19 cellular contexts compared by ENCODE assay signal in the genomic region with DNA sequence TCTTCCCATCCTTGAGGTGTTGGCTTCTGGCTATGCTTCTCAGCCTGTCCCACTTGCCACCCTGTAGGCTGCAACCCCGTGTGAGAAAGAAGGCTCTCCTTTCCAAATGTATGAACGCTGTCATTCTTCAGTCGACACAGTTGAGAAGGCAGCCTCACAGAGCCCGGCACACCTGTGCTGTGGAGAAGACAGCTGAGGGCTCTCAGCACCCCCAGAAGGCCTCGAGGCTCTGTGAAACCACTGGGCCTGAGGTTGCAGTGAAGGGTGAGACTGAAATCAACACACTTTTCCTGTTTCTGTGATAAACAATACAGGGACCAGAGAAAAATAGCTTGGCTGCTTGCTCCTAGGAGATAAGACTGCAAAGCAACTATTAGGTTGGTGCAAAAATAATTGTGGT. TPM values are rescaled to one million over a fixed set of nuclear protein-coding genes. Genes with fewer than 3 reads are reported as not detected.
A peak's percentile ranks its signal among the peaks of the same experiment; 100 is the strongest.
DNase-seq lines count a peak whose midpoint lies in the region; ATAC-seq and TF ChIP-seq lines count a peak whose summit lies in the region.
"Had no signal": no experiment of that assay in that cellular context is flagged by ENCODE, and none has a peak within 500 bp of the region (broad histone marks: within the 10 kb centered on the region; RNA-seq: fewer than 3 reads in every experiment).

No MANE protein-coding gene starts in this region.

- peak; percentile 94 for ATAC-seq in GM21515 (IDR thresholded peaks at IDR 0.05; ENCODE audit: unreplicated experiment)
- ATAC-seq in HG03342 (IDR thresholded peaks at IDR 0.05; ENCODE audit: unreplicated experiment) = peak; percentile 79
- ATAC-seq in GM18517 (IDR thresholded peaks at IDR 0.05; ENCODE audit: unreplicated experiment) = no peak
- ATAC-seq: A549 had no signal

- H4K20me1 ChIP-seq in BLaER1 = no peaks in the 10 kb centered on the region

- peaks cover 0 to 5% (median 0%) of the 10 kb centered on the region in 5 experiments for H3K9me3 Mint-ChIP-seq in brain
- H3K9me3 Mint-ChIP-seq in activated T-helper 1 cell treated with anti-CD3 and anti-CD28 coated beads, Interleukin-12 subunit alpha, Interleukin-12 subunit beta, Interleukin-2, Interleukin-4 antibody, amounts not matched to agents 30 ng/mL and 10 ng/mL and 1 ng/mL, durations not matched to agents 14 hours and 24 hours and 36 hours = no peaks in the 10 kb centered on the region
- H3K9me3 Mint-ChIP-seq: dendritic cell treated with granulocyte-macrophage colony-stimulating factor and Interleukin-4, amounts not matched to agents 40 ng/mL and 50 ng/mL, for 4 days; neural crest cell had no signal

- no peak for TF ChIP-seq CTCF in brain (conservative IDR thresholded peaks at IDR 0.05)

- H3K27me3 Mint-ChIP-seq in brain = no peaks in the 10 kb centered on the region
- peaks cover 17% of the 10 kb centered on the region for H3K27me3 Mint-ChIP-seq in activated T-helper 1 cell treated with anti-CD3 and anti-CD28 coated beads, Interleukin-12 subunit alpha, Interleukin-12 subunit beta, Interleukin-2, Interleukin-4 antibody, amounts not matched to agents 30 ng/mL and 10 ng/mL and 1 ng/mL, durations not matched to agents 14 hours and 24 hours and 36 hours (ENCODE audit: insufficient read depth)
- H3K27me3 Mint-ChIP-seq: dendritic cell treated with granulocyte-macrophage colony-stimulating factor and Interleukin-4, amounts not matched to agents 40 ng/mL and 50 ng/mL, for 4 days had no signal

- H3K27ac Mint-ChIP-seq in brain = peak overlapping the region in 4 of 5 experiments; percentile 15 to 78 (median 64)
- H3K27ac Mint-ChIP-seq in activated T-helper 1 cell treated with anti-CD3 and anti-CD28 coated beads, Interleukin-12 subunit alpha, Interleukin-12 subunit beta, Interleukin-2, Interleukin-4 antibody, amounts not matched to agents 30 ng/mL and 10 ng/mL and 1 ng/mL, durations not matched to agents 14 hours and 24 hours and 36 hours = no peak overlapping the region
- H3K27ac Mint-ChIP-seq: dendritic cell treated with granulocyte-macrophage colony-stimulating factor and Interleukin-4, amounts not matched to agents 40 ng/mL and 50 ng/mL, for 4 days had no signal

- H3K9ac ChIP-seq in BLaER1 = no peak overlapping the region

- H3K4me1 ChIP-seq in BLaER1 = peaks cover 17% of the 10 kb centered on the region

- intact Hi-C loops in activated T-helper 1 cell treated with anti-CD3 and anti-CD28 coated beads, Interleukin-12 subunit alpha, Interleukin-12 subunit beta, Interleukin-2, Interleukin-4 antibody, amounts not matched to agents 30 ng/mL and 10 ng/mL and 1 ng/mL, durations not matched to agents 14 hours and 24 hours and 36 hours (cut with micrococcal nuclease) = no loop called here

- H3K4me2 ChIP-seq in BLaER1 = peak overlapping the region; percentile 40
- H3K4me2 ChIP-seq: A549 had no signal

- peaks cover 7% of the 10 kb centered on the region for H3K4me1 Mint-ChIP-seq in brain
- H3K4me1 Mint-ChIP-seq in activated T-helper 1 cell treated with anti-CD3 and anti-CD28 coated beads, Interleukin-12 subunit alpha, Interleukin-12 subunit beta, Interleukin-2, Interleukin-4 antibody, amounts not matched to agents 30 ng/mL and 10 ng/mL and 1 ng/mL, durations not matched to agents 14 hours and 24 hours and 36 hours (ENCODE audit: low read depth) = no peaks in the 10 kb centered on the region

- no peak overlapping the region for H3K4me3 Mint-ChIP-seq in brain
- no peak overlapping the region for H3K4me3 Mint-ChIP-seq in activated T-helper 1 cell treated with anti-CD3 and anti-CD28 coated beads, Interleukin-12 subunit alpha, Interleukin-12 subunit beta, Interleukin-2, Interleukin-4 antibody, amounts not matched to agents 30 ng/mL and 10 ng/mL and 1 ng/mL, durations not matched to agents 14 hours and 24 hours and 36 hours
- H3K4me3 Mint-ChIP-seq: dendritic cell treated with granulocyte-macrophage colony-stimulating factor and Interleukin-4, amounts not matched to agents 40 ng/mL and 50 ng/mL, for 4 days; neural crest cell had no signal

- no peaks in the 10 kb centered on the region for H3K9me3 ChIP-seq in BLaER1
- H3K9me3 ChIP-seq: A549 had no signal

- H3K4me3 ChIP-seq in BLaER1 = no peak overlapping the region
- H3K4me3 ChIP-seq: A549 had no signal

- no peaks in the 10 kb centered on the region for H3K36me3 ChIP-seq in BLaER1

- DNase-seq in activated T-helper 1 cell treated with anti-CD3 and anti-CD28 coated beads, Interleukin-12 subunit alpha, Interleukin-12 subunit beta, Interleukin-2, Interleukin-4 antibody, amounts not matched to agents 30 ng/mL and 10 ng/mL and 1 ng/mL, durations not matched to agents 14 hours and 24 hours and 36 hours (ENCODE audit: low spot score) = no peak
- no peak for DNase-seq in central memory CD4-positive, alpha-beta T cell
- DNase-seq in effector CD8-positive, alpha-beta T cell (lab: John Stamatoyannopoulos, UW) = no peak
- DNase-seq: activated CD4-positive, alpha-beta T cell treated with anti-CD3 and anti-CD28 coated beads for 48 hours; GF-D8; hypothalamus; NCI-H2081; NCI-H69 had no signal

- no peaks in the 10 kb centered on the region for H3K36me3 Mint-ChIP-seq in brain
- H3K36me3 Mint-ChIP-seq in activated T-helper 1 cell treated with anti-CD3 and anti-CD28 coated beads, Interleukin-12 subunit alpha, Interleukin-12 subunit beta, Interleukin-2, Interleukin-4 antibody, amounts not matched to agents 30 ng/mL and 10 ng/mL and 1 ng/mL, durations not matched to agents 14 hours and 24 hours and 36 hours (ENCODE audit: low read depth) = no peaks in the 10 kb centered on the region

- H3K27me3 ChIP-seq in BLaER1 = no peaks in the 10 kb centered on the region

- no peak overlapping the region for H3K27ac ChIP-seq in BLaER1
- H3K27ac ChIP-seq: A549 had no signal

RNA-seq across cellular contexts. Expression of gene ANKRD40CL, which starts 4.9 kb away (rescaled TPM):
- not detected for polyA plus RNA-seq in brain (ENCODE audit: insufficient read depth, low read depth, low replicate concordance)
- total RNA-seq in activated T-helper 1 cell treated with anti-CD3 and anti-CD28 coated beads, Interleukin-12 subunit alpha, Interleukin-12 subunit beta, Interleukin-2, Interleukin-4 antibody, amounts not matched to agents 30 ng/mL and 10 ng/mL and 1 ng/mL, durations not matched to agents 14 hours and 24 hours and 36 hours = not detected in 2 replicates
- total RNA-seq: aorta; lower leg skin; neural crest cell; T-helper 2 cell treated with Interferon-gamma antibody and Interleukin-4, amounts not matched to agents 100 ng/mL and 5 ng/mL, for 36 hours had no signal

RNA-seq across cellular contexts. Expression of gene LUC7L3, which starts 52.8 kb away (rescaled TPM):
- polyA plus RNA-seq in brain (ENCODE audit: insufficient read depth, low read depth, low replicate concordance) = 34.1 TPM
- total RNA-seq in activated T-helper 1 cell treated with anti-CD3 and anti-CD28 coated beads, Interleukin-12 subunit alpha, Interleukin-12 subunit beta, Interleukin-2, Interleukin-4 antibody, amounts not matched to agents 30 ng/mL and 10 ng/mL and 1 ng/mL, durations not matched to agents 14 hours and 24 hours and 36 hours = 118 and 123 TPM in 2 replicates
